In the genomic region with DNA sequence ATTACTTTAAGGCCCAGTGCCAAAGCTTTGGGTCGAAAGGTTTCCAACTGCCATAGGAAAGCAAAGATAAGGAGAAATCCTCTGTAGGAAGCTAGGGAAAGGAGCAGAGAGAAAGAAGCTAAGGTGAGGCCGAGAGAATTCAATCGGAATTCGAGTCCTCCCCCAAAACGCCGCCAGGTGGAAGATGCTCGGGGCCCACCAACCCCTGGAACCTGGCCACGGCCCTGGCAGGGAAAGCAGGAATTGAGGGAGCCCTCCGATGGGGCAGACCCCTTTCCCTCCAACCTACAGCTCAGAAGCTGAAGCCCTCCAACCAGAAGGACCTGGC, we compare ENCODE assay signal across 8 cellular contexts. TPM values are rescaled to one million over a fixed set of nuclear protein-coding genes. Genes with fewer than 3 reads are reported as not detected.
DNase-seq lines count a peak whose midpoint lies in the region; ATAC-seq and TF ChIP-seq lines count a peak whose summit lies in the region.

No MANE protein-coding gene starts in this region.

- H4K20me1 ChIP-seq in DND-41 (ENCODE audit: insufficient read depth, low read length), result peaks cover 10% of the 10 kb centered on the region; the same call in 1 of the 2 replicates

- H3K27ac Mint-ChIP-seq in activated T-helper 17 cell treated with anti-CD3 and anti-CD28 coated beads, Interleukin-2, amount 50 U/mL, for 72 hours, result peak overlapping the region; percentile 93

- no peak for ATAC-seq in DND-41 (ENCODE audit: insufficient read depth, low read depth)
- ATAC-seq in HG03095 (IDR thresholded peaks at IDR 0.05; ENCODE audit: unreplicated experiment), result peak; percentile 10
- ATAC-seq in activated T-helper 17 cell treated with anti-CD3 and anti-CD28 coated beads, Interleukin-2, amount 50 U/mL, for 72 hours (replicated peaks), result no peak
- no peak for ATAC-seq in HG02642 (IDR thresholded peaks at IDR 0.05; ENCODE audit: poor library complexity, unreplicated experiment)

- peak overlapping the region; percentile 72 for H3K4me2 ChIP-seq in DND-41 (ENCODE audit: insufficient read depth, low read length)

- peak overlapping the region; percentile 89 for H3K4me3 Mint-ChIP-seq in activated T-helper 17 cell treated with anti-CD3 and anti-CD28 coated beads, Interleukin-2, amount 50 U/mL, for 72 hours

- H3K9ac ChIP-seq in DND-41 (ENCODE audit: low read depth, low read length), result peak overlapping the region; percentile 93
- peak overlapping the region; percentile 95 for H3K9ac ChIP-seq in iPS-20b (ENCODE audit: low read depth, low read length)
- H3K9ac ChIP-seq in stomach smooth muscle (ENCODE audit: low read length in 2 of 2), result peak overlapping the region; percentile 92 to 93

- peaks cover 26% of the 10 kb centered on the region for H3K36me3 Mint-ChIP-seq in activated T-helper 17 cell treated with anti-CD3 and anti-CD28 coated beads, Interleukin-2, amount 50 U/mL, for 72 hours (ENCODE audit: low read depth)

- H2AFZ ChIP-seq in DND-41 (ENCODE audit: low read depth, low read length), result peak overlapping the region; percentile 85

- TF ChIP-seq CTCF in DND-41 (IDR thresholded peaks at IDR 0.05; ENCODE audit: borderline replicate concordance, extremely low read depth, low read length, poor library complexity, severe bottlenecking), result peak; percentile 38

- no peaks in the 10 kb centered on the region for H3K9me3 Mint-ChIP-seq in activated T-helper 17 cell treated with anti-CD3 and anti-CD28 coated beads, Interleukin-2, amount 50 U/mL, for 72 hours

- H3K9me3 ChIP-seq in DND-41 (ENCODE audit: insufficient read depth, low read length, severe bottlenecking), result no peaks in the 10 kb centered on the region
- H3K9me3 ChIP-seq in iPS-20b (ENCODE audit: insufficient read depth, low read depth, low read length), result no peaks in the 10 kb centered on the region
- H3K9me3 ChIP-seq in stomach smooth muscle (ENCODE audit: control insufficient read depth in 2 of 2, low read length in 2 of 2), result no peaks in the 10 kb centered on the region

- H3K36me3 ChIP-seq in DND-41 (ENCODE audit: insufficient read depth, low read length) (peaks cover 8% of the 10 kb centered on the region), iPS-20b (ENCODE audit: insufficient read depth, low read depth, low read length) (peaks cover 6% of the 10 kb centered on the region), stomach smooth muscle (ENCODE audit: control insufficient read depth in 2 of 2, insufficient read depth in 2 of 2, low read length in 2 of 2) (no peaks in the 10 kb centered on the region)

- H3K27ac ChIP-seq in DND-41 (ENCODE audit: low read length) (peak overlapping the region; percentile 87), iPS-20b (ENCODE audit: low read length) (peak overlapping the region; percentile 73), stomach smooth muscle (ENCODE audit: low read length) (peak overlapping the region; percentile 83)

- H3K4me1 ChIP-seq in DND-41 (ENCODE audit: insufficient read depth, low read length) (peaks cover 49% of the 10 kb centered on the region), iPS-20b (ENCODE audit: insufficient read depth, low read length) (peaks cover 8% of the 10 kb centered on the region), stomach smooth muscle (ENCODE audit: control insufficient read depth, insufficient read depth, low read length) (peaks cover 15% of the 10 kb centered on the region)

- H3K79me2 ChIP-seq in DND-41 (ENCODE audit: insufficient read depth, low read length), result peaks cover 62% of the 10 kb centered on the region

- peaks cover 44% of the 10 kb centered on the region for H3K4me1 Mint-ChIP-seq in activated T-helper 17 cell treated with anti-CD3 and anti-CD28 coated beads, Interleukin-2, amount 50 U/mL, for 72 hours

- peak overlapping the region; percentile 63 to 96 for H3K4me3 ChIP-seq in DND-41 (ENCODE audit: low read depth in 1 of 2, low read length in 2 of 2)
- peak overlapping the region; percentile 85 for H3K4me3 ChIP-seq in iPS-20b (ENCODE audit: low read length)
- H3K4me3 ChIP-seq in stomach smooth muscle (ENCODE audit: low read length in 2 of 2), result peak overlapping the region; percentile 88 to 90

- DNase-seq in DND-41 (no peak), HT-29 (ENCODE audit: low spot score) (no peak), COLO668 (lab: John Stamatoyannopoulos, UW; ENCODE audit: unreplicated experiment) (no peak)

- H3K27me3 Mint-ChIP-seq in activated T-helper 17 cell treated with anti-CD3 and anti-CD28 coated beads, Interleukin-2, amount 50 U/mL, for 72 hours, result no peaks in the 10 kb centered on the region

- H3K27me3 ChIP-seq in DND-41 (ENCODE audit: insufficient read depth, low read length, poor library complexity) (no peaks in the 10 kb centered on the region), iPS-20b (ENCODE audit: insufficient read depth, low read length) (no peaks in the 10 kb centered on the region), stomach smooth muscle (ENCODE audit: control insufficient read depth in 1 of 2, insufficient read depth in 2 of 2, low read length in 2 of 2) (no peaks in the 10 kb centered on the region)

RNA-seq across cellular contexts. Expression of a gene that starts 0.5 kb away (rescaled TPM):
- 10 to 100 TPM; 22.8 to 34.8 TPM for total RNA-seq in activated T-helper 17 cell treated with anti-CD3 and anti-CD28 coated beads, Interleukin-2, amount 50 U/mL, for 72 hours
- 15.6 and 18.1 TPM in 2 replicates for total RNA-seq in HT-29 (2014; rRNA removed; shearing (Covaris generic))

RNA-seq across cellular contexts. Expression of a gene that starts 21.4 kb away (rescaled TPM):
- total RNA-seq in activated T-helper 17 cell treated with anti-CD3 and anti-CD28 coated beads, Interleukin-2, amount 50 U/mL, for 72 hours, result 10 to 100 TPM; 12.3 to 13.5 TPM
- 1.1 and 2.6 TPM in 2 replicates for total RNA-seq in HT-29 (2014; rRNA removed; shearing (Covaris generic))

RNA-seq across cellular contexts. Expression of a gene that starts 47.1 kb away (rescaled TPM):
- 10 to 100 TPM; 56.1 to 60.8 TPM for total RNA-seq in activated T-helper 17 cell treated with anti-CD3 and anti-CD28 coated beads, Interleukin-2, amount 50 U/mL, for 72 hours
- total RNA-seq in HT-29 (2014; rRNA removed; shearing (Covaris generic)), result 23.0 and 41.3 TPM in 2 replicates
